In the genomic region with DNA sequence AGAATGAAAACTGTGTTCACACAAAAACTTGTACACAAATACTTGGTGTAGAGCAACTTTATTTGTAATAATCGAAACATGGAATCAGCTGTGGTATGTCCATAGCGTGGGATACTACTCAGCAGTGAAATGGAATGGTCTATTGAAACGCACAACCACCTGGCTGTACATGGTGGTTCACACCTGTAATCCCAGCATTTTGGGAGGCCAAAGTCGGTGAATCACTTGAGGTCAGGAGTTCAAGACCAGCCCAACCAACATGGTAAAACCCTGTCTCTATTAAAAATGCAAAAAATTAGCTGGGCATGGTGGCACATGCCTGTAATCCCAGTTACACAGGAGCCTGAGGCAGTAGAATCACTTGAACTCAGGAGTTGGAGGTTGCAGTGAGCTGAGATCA, we compare ENCODE assay signal across 23 cellular contexts.
"Had no signal": no experiment of that assay in that cellular context is flagged by ENCODE, and none has a peak within 500 bp of the region (broad histone marks: within the 10 kb centered on the region; RNA-seq: fewer than 3 reads in every experiment).

No MANE protein-coding gene starts in this region.

- H3K36me3 ChIP-seq: colonic mucosa, esophagus squamous epithelium, gastrocnemius medialis, gastroesophageal sphincter had no signal

- H3K4me1 ChIP-seq: colonic mucosa, esophagus muscularis mucosa, esophagus squamous epithelium, foreskin keratinocyte, gastrocnemius medialis, gastroesophageal sphincter had no signal

- H3K4me3 ChIP-seq: colonic mucosa, coronary artery, dorsolateral prefrontal cortex, esophagus muscularis mucosa, esophagus squamous epithelium, gastrocnemius medialis, gastroesophageal sphincter, heart left ventricle, heart right ventricle had no signal

- H3K27ac ChIP-seq: colonic mucosa, coronary artery, dorsolateral prefrontal cortex, epithelial cell of prostate, esophagus muscularis mucosa, esophagus squamous epithelium, foreskin keratinocyte, gastrocnemius medialis, gastroesophageal sphincter, heart left ventricle, heart right ventricle had no signal

- DNase-seq: colonic mucosa; cortex of kidney; dermis blood vessel endothelial cell; dorsolateral prefrontal cortex; effector CD4-positive, alpha-beta T cell; effector CD8-positive, alpha-beta T cell; effector memory CD4-positive, alpha-beta T cell; effector memory CD8-positive, alpha-beta T cell; endodermal cell; erythroblast; esophagus squamous epithelium; foreskin fibroblast; foreskin keratinocyte; foreskin melanocyte; gastrocnemius medialis; glutamatergic neuron; head of caudate nucleus; heart left ventricle; heart right ventricle had no signal

- H3K27me3 ChIP-seq: colonic mucosa, dorsolateral prefrontal cortex, esophagus muscularis mucosa, esophagus squamous epithelium, foreskin keratinocyte, gastrocnemius medialis, gastroesophageal sphincter, heart left ventricle, heart right ventricle had no signal

- H3K9me3 ChIP-seq: colonic mucosa, esophagus muscularis mucosa, gastrocnemius medialis, gastroesophageal sphincter had no signal
